In the genomic region with DNA sequence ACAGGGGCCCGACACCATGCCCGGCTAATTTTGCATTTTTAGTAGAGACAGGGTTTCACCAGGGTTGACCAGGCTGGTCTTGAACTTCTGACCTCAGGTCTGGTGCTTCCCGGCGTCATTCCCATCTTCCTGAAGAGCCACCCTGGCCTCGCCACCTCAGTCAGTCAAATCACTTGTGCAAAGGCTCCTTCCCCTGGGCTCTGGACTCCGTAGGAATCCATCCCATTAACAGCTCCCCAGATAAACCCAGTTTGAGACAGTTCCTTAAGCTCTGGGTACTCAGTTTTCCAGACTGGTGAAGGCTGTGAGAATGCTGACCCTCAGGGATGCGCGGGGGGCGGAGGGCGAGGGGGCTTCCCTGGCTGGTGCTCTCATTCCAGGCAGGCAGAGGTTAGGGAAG, we compare ENCODE assay signal across 20 cellular contexts. TPM values are rescaled to one million over a fixed set of nuclear protein-coding genes. Genes with fewer than 3 reads are reported as not detected.
DNase-seq lines count a peak whose midpoint lies in the region; TF ChIP-seq lines count a peak whose summit lies in the region.
"Had no signal": no experiment of that assay in that cellular context is flagged by ENCODE, and none has a peak within 500 bp of the region (broad histone marks: within the 10 kb centered on the region; RNA-seq: fewer than 3 reads in every experiment).

No MANE protein-coding gene starts in this region.

- H3K27ac ChIP-seq in HUES64 (ENCODE audit: low read depth, low read length) (no peak overlapping the region), neural cell (ENCODE audit: low read length) (no peak overlapping the region)
- H3K27ac ChIP-seq: BLaER1 treated with 17β-estradiol and CSF1 and Interleukin-3, amounts not matched to agents 10 nM and 100 nM had no signal

- H3K9ac ChIP-seq in ES-I3 (ENCODE audit: low read depth, low read length) = peak overlapping the region; percentile 41; the same call in 1 of the 2 replicates
- no peak overlapping the region for H3K9ac ChIP-seq in HUES64 (ENCODE audit: low read depth, low read length)
- H3K9ac ChIP-seq in neural cell (ENCODE audit: low read length) = no peak overlapping the region
- H3K9ac ChIP-seq: BLaER1 treated with 17β-estradiol and CSF1 and Interleukin-3, amounts not matched to agents 10 nM and 100 nM had no signal

- no peaks in the 10 kb centered on the region for H3K79me2 ChIP-seq in neural cell (replicated peaks; ENCODE audit: insufficient read depth, low read length)

- H3K4me2 ChIP-seq in neural cell (ENCODE audit: low read length) = no peak overlapping the region
- H3K4me2 ChIP-seq: BLaER1 treated with 17β-estradiol and CSF1 and Interleukin-3, amounts not matched to agents 10 nM and 100 nM had no signal

- no peak for TF ChIP-seq RAD21 in neural cell (conservative IDR thresholded peaks at IDR 0.05)

- peaks cover 9% of the 10 kb centered on the region for H3K4me1 Mint-ChIP-seq in endothelial cell (ENCODE audit: unreplicated experiment)

- no peaks in the 10 kb centered on the region for H3K9me3 Mint-ChIP-seq in endothelial cell (ENCODE audit: unreplicated experiment)
- H3K9me3 Mint-ChIP-seq: CD4-positive, alpha-beta memory T cell had no signal

- no peaks in the 10 kb centered on the region for H4K20me1 ChIP-seq in neural cell (ENCODE audit: insufficient read depth)

- TF ChIP-seq CTCF in endothelial cell (IDR thresholded peaks at IDR 0.05; ENCODE audit: unreplicated experiment) (no peak), neural cell (IDR thresholded peaks at IDR 0.05; ENCODE audit: poor library complexity, severe bottlenecking) (no peak)

- H3K27me3 ChIP-seq in HUES64 (ENCODE audit: insufficient read depth, low read length) = peaks cover 68% of the 10 kb centered on the region
- peaks cover 70% of the 10 kb centered on the region for H3K27me3 ChIP-seq in neural cell (ENCODE audit: insufficient read depth, low read depth, low read length)

- peaks cover 6% of the 10 kb centered on the region; the same call in 1 of the 2 replicates for H3K4me1 ChIP-seq in ES-I3 (ENCODE audit: insufficient read depth, low read length)
- H3K4me1 ChIP-seq in HUES64 (ENCODE audit: insufficient read depth, low read length) = peaks cover 9% of the 10 kb centered on the region

- no peaks in the 10 kb centered on the region for H3K9me3 ChIP-seq in ES-I3 (ENCODE audit: control insufficient read depth, insufficient read depth, low read length)
- H3K9me3 ChIP-seq in HUES64 (ENCODE audit: insufficient read depth, low read depth, low read length) = no peaks in the 10 kb centered on the region
- H3K9me3 ChIP-seq in neural cell (ENCODE audit: low read length) = peaks cover 7% of the 10 kb centered on the region

- 51% methylated on average over 10 of the region's 10 CpGs for WGBS in HUES64

- TF ChIP-seq EP300 in neural cell (conservative IDR thresholded peaks at IDR 0.05; ENCODE audit: poor library complexity, severe bottlenecking) = no peak

- H3K4me3 Mint-ChIP-seq in endothelial cell (ENCODE audit: unreplicated experiment) = peak overlapping the region; percentile 56

- H3K36me3 Mint-ChIP-seq in endothelial cell (ENCODE audit: low read depth, unreplicated experiment) = peaks cover 4% of the 10 kb centered on the region

- peaks cover 14% of the 10 kb centered on the region for H3K27me3 Mint-ChIP-seq in endothelial cell (ENCODE audit: unreplicated experiment)

- DNase-seq in endothelial cell (ENCODE audit: low spot score) (no peak), NCI-H2227 treated with DMSO at 0.1 percent for 48 hours (lab: John Stamatoyannopoulos, UW) (no peak), RPMI8226 (no peak), putamen (ENCODE audit: low spot score) (no peak)
- no peak for DNase-seq in activated CD8-positive, alpha-beta memory T cell treated with anti-CD3 and anti-CD28 coated beads, Interleukin-2, amount 50 U/mL, for 4 hours
- DNase-seq: 8988T; Calu3; CD4-positive, alpha-beta memory T cell; DMS153; Kasumi-1; NCI-H1694; NCI-H2081; NCI-H2171; NCI-H524 treated with DMSO at 0.1 percent for 48 hours; NCI-H82; Right ventricle myocardium superior had no signal

- no peaks in the 10 kb centered on the region for H3K36me3 ChIP-seq in ES-I3 (ENCODE audit: insufficient read depth, low read length)
- H3K36me3 ChIP-seq in HUES64 (ENCODE audit: insufficient read depth, low read length) = no peaks in the 10 kb centered on the region
- H3K36me3 ChIP-seq in neural cell (ENCODE audit: insufficient read depth, low read length) = no peaks in the 10 kb centered on the region
- H3K36me3 ChIP-seq: BLaER1 treated with 17β-estradiol and CSF1 and Interleukin-3, amounts not matched to agents 10 nM and 100 nM had no signal

- H3K4me3 ChIP-seq in HUES64 (ENCODE audit: low read length) = peak overlapping the region; percentile 49; the same call in 1 of the 2 replicates
- peak overlapping the region; percentile 67 for H3K4me3 ChIP-seq in neural cell (ENCODE audit: low read length)
- H3K4me3 ChIP-seq: BLaER1 treated with 17β-estradiol and CSF1 and Interleukin-3, amounts not matched to agents 10 nM and 100 nM had no signal

- H3K9me2 ChIP-seq in neural cell (ENCODE audit: insufficient read depth, low read length) = no peaks in the 10 kb centered on the region

- no peaks in the 10 kb centered on the region for H3F3A ChIP-seq in neural cell (ENCODE audit: insufficient read depth, low read length, poor library complexity, severe bottlenecking)

- H2AFZ ChIP-seq in neural cell (ENCODE audit: low read depth, low read length) = no peak overlapping the region

- H3K27ac Mint-ChIP-seq in endothelial cell (ENCODE audit: unreplicated experiment) = no peak overlapping the region
- H3K27ac Mint-ChIP-seq: CD4-positive, alpha-beta memory T cell had no signal

TF ChIP-seq in neural cell, 6 proteins besides CTCF, POLR2A, EP300 and RAD21:
- TF ChIP-seq REST (IDR thresholded peaks at IDR 0.05; ENCODE audit: borderline replicate concordance) (no peak), MXI1 (conservative IDR thresholded peaks at IDR 0.05; ENCODE audit: poor library complexity, severe bottlenecking) (no peak), SMC3 (conservative IDR thresholded peaks at IDR 0.05; ENCODE audit: poor library complexity) (no peak)

RNA-seq across cellular contexts. Expression of gene MRM1, which starts 39.5 kb away (rescaled TPM):
- polyA plus RNA-seq in HUES64 (2013, experiment 1 of 2) = 5.0 TPM
- polyA plus RNA-seq in HUES64 (2013, experiment 2 of 2) = 4.5 TPM
- total RNA-seq in endothelial cell (ENCODE audit: unreplicated experiment) = 1.7 TPM
- polyA plus RNA-seq in neural cell = 1.8 and 4.0 TPM in 2 replicates
- polyA minus RNA-seq in neural cell = 2.7 and 3.2 TPM in 2 replicates

RNA-seq across cellular contexts. Expression of gene DHRS11, which starts 49.2 kb away (rescaled TPM):
- 17.2 TPM for polyA plus RNA-seq in HUES64 (2013, experiment 1 of 2)
- polyA plus RNA-seq in HUES64 (2013, experiment 2 of 2) = 19.1 TPM
- 3.9 TPM for total RNA-seq in endothelial cell (ENCODE audit: unreplicated experiment)
- 13.4 and 18.6 TPM in 2 replicates for polyA plus RNA-seq in neural cell
- polyA minus RNA-seq in neural cell = 11.7 and 16.9 TPM in 2 replicates
